Comparison of ENCODE assay signal across 8 cellular contexts in the genomic region with DNA sequence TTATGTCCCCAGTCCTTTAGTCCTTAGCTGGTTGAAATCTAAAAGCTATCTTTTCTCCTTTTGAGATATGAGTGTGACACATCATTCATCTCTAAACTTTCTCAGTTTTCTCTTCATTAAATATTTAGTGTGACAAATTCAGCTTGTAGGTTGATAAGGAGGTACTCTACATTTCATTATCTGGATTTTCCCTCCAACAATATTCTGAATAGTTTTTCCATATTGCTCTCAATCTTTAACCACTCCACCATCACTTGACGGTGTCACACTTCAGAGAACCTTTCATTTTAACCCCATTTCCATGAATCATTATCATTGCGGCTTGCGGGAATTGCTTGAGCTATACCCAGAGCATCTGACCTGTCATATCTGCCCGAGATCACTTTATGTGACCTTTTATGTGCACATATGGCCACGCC. TPM values are rescaled to one million over a fixed set of nuclear protein-coding genes. Genes with fewer than 3 reads are reported as not detected.
DNase-seq lines count a peak whose midpoint lies in the region; ATAC-seq and TF ChIP-seq lines count a peak whose summit lies in the region.

No MANE protein-coding gene starts in this region.

- peaks cover 0 to 5% (median 0%) of the 10 kb centered on the region in 9 donors for H3K9me3 Mint-ChIP-seq in naive thymus-derived CD8-positive, alpha-beta T cell
- H3K9me3 Mint-ChIP-seq in CD4-positive, alpha-beta T cell: no peaks in the 10 kb centered on the region

- H3K27ac ChIP-seq in HUES6 (ENCODE audit: low read depth, low read length) (peak overlapping the region; percentile 32; the same call in 1 of the 2 replicates), dorsolateral prefrontal cortex (peak overlapping the region in 41 of 59 donors; percentile 1 to 88 (median 54))
- H3K27ac ChIP-seq in CD4-positive, alpha-beta T cell (ENCODE audit: low read depth, low read length): no peak overlapping the region

- H3K36me3 Mint-ChIP-seq in naive thymus-derived CD8-positive, alpha-beta T cell: no peaks in the 10 kb centered on the region
- H3K36me3 Mint-ChIP-seq in CD4-positive, alpha-beta T cell (ENCODE audit: low read depth): no peaks in the 10 kb centered on the region

- H3K9ac ChIP-seq in HUES6 (ENCODE audit: low read length): no peak overlapping the region

- H3K4me3 Mint-ChIP-seq in naive thymus-derived CD8-positive, alpha-beta T cell: no peak overlapping the region
- H3K4me3 Mint-ChIP-seq in CD4-positive, alpha-beta T cell: no peak overlapping the region

- TF ChIP-seq CTCF in dorsolateral prefrontal cortex (IDR thresholded peaks at IDR 0.05 in 54 of 56, conservative IDR thresholded peaks at IDR 0.05 in 2 of 56; ENCODE audit: low read depth in 1 of 56, partially characterized antibody in 56 of 56): no peak
- TF ChIP-seq CTCF in CD4-positive, alpha-beta T cell (IDR thresholded peaks at IDR 0.05): no peak

- CTCF ChIA-PET in CD4-positive, alpha-beta T cell (lab: Charles Lee): no interaction called here

- H3K4me1 ChIP-seq in HUES6 (ENCODE audit: control insufficient read depth, insufficient read depth, low read length): peaks cover 10% of the 10 kb centered on the region

- no peaks in the 10 kb centered on the region for H3K36me3 ChIP-seq in HUES6 (ENCODE audit: control insufficient read depth, insufficient read depth, low read length)

- H3K4me1 Mint-ChIP-seq in naive thymus-derived CD8-positive, alpha-beta T cell: peaks cover 0 to 8% (median 2%) of the 10 kb centered on the region in 4 donors
- no peaks in the 10 kb centered on the region for H3K4me1 Mint-ChIP-seq in CD4-positive, alpha-beta T cell (ENCODE audit: low read depth)

- peak; percentile 82 for ATAC-seq in GM21423 (IDR thresholded peaks at IDR 0.05; ENCODE audit: unreplicated experiment)
- no peak for ATAC-seq in naive thymus-derived CD8-positive, alpha-beta T cell
- no peak for ATAC-seq in CD4-positive, alpha-beta T cell (ENCODE audit: poor library complexity)

- no peak overlapping the region for H3K4me3 ChIP-seq in HUES6 (ENCODE audit: low read depth, low read length)
- H3K4me3 ChIP-seq in dorsolateral prefrontal cortex: no peak overlapping the region

- H3K27ac Mint-ChIP-seq in naive thymus-derived CD8-positive, alpha-beta T cell: peak overlapping the region in 1 of 10 donors; percentile 2
- no peak overlapping the region for H3K27ac Mint-ChIP-seq in CD4-positive, alpha-beta T cell

- DNase-seq in A172 (ENCODE audit: low spot score) (peak; percentile 42), dorsolateral prefrontal cortex (no peak), NCI-H748 (lab: John Stamatoyannopoulos, UW; ENCODE audit: unreplicated experiment) (no peak), medulla oblongata (ENCODE audit: extremely low spot score) (no peak)
- no peak for DNase-seq in naive thymus-derived CD8-positive, alpha-beta T cell
- no peak for DNase-seq in CD4-positive, alpha-beta T cell

- intact Hi-C loops in dorsolateral prefrontal cortex (cut with DNase I): no loop called here
- intact Hi-C loops in CD4-positive, alpha-beta T cell (cut with DNase I, micrococcal nuclease): no loop called here

- no peaks in the 10 kb centered on the region for H3K9me3 ChIP-seq in HUES6 (ENCODE audit: control insufficient read depth, insufficient read depth, low read depth, low read length)
- no peaks in the 10 kb centered on the region for H3K9me3 ChIP-seq in CD4-positive, alpha-beta T cell (ENCODE audit: control insufficient read depth, low read length)

- H3K27me3 ChIP-seq in HUES6 (ENCODE audit: control insufficient read depth, insufficient read depth, low read length) (no peaks in the 10 kb centered on the region), dorsolateral prefrontal cortex (no peaks in the 10 kb centered on the region)
- H3K27me3 ChIP-seq in CD4-positive, alpha-beta T cell (ENCODE audit: control insufficient read depth, insufficient read depth, low read length): peaks cover 3% of the 10 kb centered on the region

- POLR2A ChIA-PET in naive thymus-derived CD8-positive, alpha-beta T cell (lab: Charles Lee): no interaction called here
- POLR2A ChIA-PET in CD4-positive, alpha-beta T cell (lab: Charles Lee): no interaction called here

- peaks cover 0 to 7% (median 5%) of the 10 kb centered on the region in 5 donors for H3K27me3 Mint-ChIP-seq in naive thymus-derived CD8-positive, alpha-beta T cell
- peaks cover 4% of the 10 kb centered on the region for H3K27me3 Mint-ChIP-seq in CD4-positive, alpha-beta T cell

RNA-seq across cellular contexts. Expression of gene ATP8B4, which starts 16.1 kb away (rescaled TPM):
- total RNA-seq in A172 (2014; rRNA removed; shearing (Covaris generic)): 0.10 and 0.34 TPM in 2 replicates
- 10 to 100 TPM in 92 of 120 experiments, 1 to 10 TPM in 28; 4.0 to 24.3 (median 11.9) TPM for total RNA-seq in dorsolateral prefrontal cortex
- under 1 TPM; 0.18 to 0.99 TPM for total RNA-seq in naive thymus-derived CD8-positive, alpha-beta T cell
- not detected for polyA plus RNA-seq in naive thymus-derived CD8-positive, alpha-beta T cell
- total RNA-seq in CD4-positive, alpha-beta T cell: under 1 TPM in 1 of 2 experiments, not detected in 1; 0.31 TPM

RNA-seq across cellular contexts. Expression of gene SLC27A2, which starts 46.9 kb away (rescaled TPM):
- total RNA-seq in A172 (2014; rRNA removed; shearing (Covaris generic)): not detected in 2 replicates
- total RNA-seq in dorsolateral prefrontal cortex: 1 to 10 TPM in 115 of 120 experiments, under 1 TPM in 5; 0.56 to 5.9 (median 2.9) TPM
- total RNA-seq in naive thymus-derived CD8-positive, alpha-beta T cell: under 1 TPM; 0.16 to 0.21 TPM
- under 1 TPM in 1 of 3 donors, not detected in 2; 0.74 TPM for polyA plus RNA-seq in naive thymus-derived CD8-positive, alpha-beta T cell
- total RNA-seq in CD4-positive, alpha-beta T cell: under 1 TPM; 0.22 to 0.31 TPM
